In genomic region chr3:9897408-9898372, GRCh38 we compare ENCODE assay signal across 10 cellular contexts. TPM values are rescaled to one million over a fixed set of nuclear protein-coding genes. Genes with fewer than 3 reads are reported as not detected.
A peak's percentile ranks its signal among the peaks of the same experiment; 100 is the strongest.
DNase-seq lines count a peak whose midpoint lies in the region; ATAC-seq, FAIRE-seq and TF ChIP-seq lines count a peak whose summit lies in the region.
"Had no signal": no experiment of that assay in that cellular context is flagged by ENCODE, and none has a peak within 500 bp of the region (broad histone marks: within the 10 kb centered on the region; RNA-seq: fewer than 3 reads in every experiment).

No MANE protein-coding gene starts in this region.

- FAIRE-seq in bronchial epithelial cell (lab: Jason Lieb, UNC): no peak
- FAIRE-seq: H1 had no signal

- H3K36me3 ChIP-seq in bronchial epithelial cell (ENCODE audit: control insufficient read depth, insufficient read depth, low read length): peaks cover 4% of the 10 kb centered on the region

- H3K4me1 Mint-ChIP-seq in naive B cell: peaks cover 34 to 50% (median 36%) of the 10 kb centered on the region in 3 donors

- ATAC-seq in GM18907 (IDR thresholded peaks at IDR 0.05; ENCODE audit: unreplicated experiment) (peak; percentile 56), naive B cell (ENCODE audit: low read depth in 2 of 2) (no peak), HG03095 (IDR thresholded peaks at IDR 0.05; ENCODE audit: unreplicated experiment) (no peak), HG03469 (IDR thresholded peaks at IDR 0.05; ENCODE audit: unreplicated experiment) (no peak)
- ATAC-seq: gastroesophageal sphincter had no signal

- no peaks in the 10 kb centered on the region for H3K9me3 Mint-ChIP-seq in naive B cell

- H3K4me3 Mint-ChIP-seq in naive B cell: no peak overlapping the region

- peak; percentile 56 for DNase-seq in HK-2 (ENCODE audit: unreplicated experiment)
- peak; percentile 96 for DNase-seq in bronchial epithelial cell (ENCODE audit: low read depth)
- no peak for DNase-seq in naive B cell
- no peak for DNase-seq in CD1c-positive myeloid dendritic cell (ENCODE audit: extremely low spot score)
- no peak for DNase-seq in stimulated activated CD4-positive, alpha-beta T cell treated with anti-CD3 and anti-CD28 coated beads, Interleukin-4, amount 100 ng/mL, for 24 hours

- peak overlapping the region in 5 of 6 donors; percentile 17 to 98 (median 85) for H3K27ac Mint-ChIP-seq in naive B cell

- H3K27me3 ChIP-seq in bronchial epithelial cell (ENCODE audit: control insufficient read depth, insufficient read depth, low read length): no peaks in the 10 kb centered on the region
- H3K27me3 ChIP-seq: gastroesophageal sphincter had no signal

- no peak overlapping the region for H3K4me3 ChIP-seq in bronchial epithelial cell (ENCODE audit: low read depth, low read length)
- H3K4me3 ChIP-seq: gastroesophageal sphincter had no signal

- H3K27me3 Mint-ChIP-seq in naive B cell: peaks cover 0 to under 1% (median 0%) of the 10 kb centered on the region in 3 donors

- TF ChIP-seq CTCF in bronchial epithelial cell (IDR thresholded peaks at IDR 0.05; ENCODE audit: insufficient read depth, low read length, severe bottlenecking): no peak

- H3K36me3 Mint-ChIP-seq in naive B cell: peaks cover 6% of the 10 kb centered on the region in 2 donors

RNA-seq across cellular contexts. Expression of gene IL17RE, which starts 5.0 kb away (rescaled TPM):
- total RNA-seq in bronchial epithelial cell: 0.53 and 2.6 TPM in 2 replicates
- not detected for polyA plus RNA-seq in naive B cell (ENCODE audit: low read depth in 6 of 6)

RNA-seq across cellular contexts. Expression of gene JAGN1, which starts 7.3 kb away (rescaled TPM):
- total RNA-seq in bronchial epithelial cell: 24.5 and 35.5 TPM in 2 replicates
- 10 to 100 TPM; 53.2 to 70.4 (median 59.7) TPM for polyA plus RNA-seq in naive B cell (ENCODE audit: low read depth in 6 of 6)

RNA-seq across cellular contexts. Expression of gene CIDEC, which starts 17.6 kb away (rescaled TPM):
- not detected in 2 replicates for total RNA-seq in bronchial epithelial cell
- under 1 TPM in 1 of 6 donors, not detected in 5; 0.36 TPM for polyA plus RNA-seq in naive B cell (ENCODE audit: low read depth in 6 of 6)
- total RNA-seq: H1 had no signal
- polyA plus RNA-seq: H1 had no signal

RNA-seq across cellular contexts. Expression of gene IL17RC, which starts 19.2 kb away (rescaled TPM):
- 21.1 and 31.7 TPM in 2 replicates for total RNA-seq in bronchial epithelial cell
- 1 to 10 TPM; 3.9 to 9.1 (median 7.6) TPM for polyA plus RNA-seq in naive B cell (ENCODE audit: low read depth in 6 of 6)

RNA-seq across cellular contexts. Expression of gene CRELD1, which starts 35.9 kb away (rescaled TPM):
- total RNA-seq in bronchial epithelial cell: 22.1 and 35.8 TPM in 2 replicates
- 10 to 100 TPM; 16.5 to 60.6 (median 27.5) TPM for polyA plus RNA-seq in naive B cell (ENCODE audit: low read depth in 6 of 6)

Comparison
In these comparisons a context has a peak if more than half of its experiments do, and no peak if none do; other contexts are left out.
1. DNase-seq: peak in HK-2 (single experiment) and bronchial epithelial cell (single experiment); none in naive B cell (single experiment), CD1c-positive myeloid dendritic cell (single experiment) and stimulated activated CD4-positive, alpha-beta T cell treated with anti-CD3 and anti-CD28 coated beads, Interleukin-4, amount 100 ng/mL, for 24 hours (single experiment).